Comparison of ENCODE assay signal across 8 cellular contexts in genomic region chr1:120535052-120535451, GRCh38.
DNase-seq lines count a peak whose midpoint lies in the region; ATAC-seq and TF ChIP-seq lines count a peak whose summit lies in the region.
"Not testable (repeated sequence)": the region's sequence is repeated elsewhere in the genome, so short reads cannot be mapped to it uniquely, and the experiment has no call there.

No MANE protein-coding gene starts in this region.

- dilution Hi-C loops in IMR-90 (cut with HindIII; ENCODE audit: low sequenced_read_pairs, unreplicated experiment), result not testable (repeated sequence)

- not testable (repeated sequence) for H3K27me3 ChIP-seq in GM06990 (replicated peaks; ENCODE audit: control insufficient read depth, insufficient read depth, low read length); IMR-90 (ENCODE audit: control insufficient read depth, insufficient read depth, low read length)

- H3K4me1 Mint-ChIP-seq in activated B cell treated with CpG ODN at 0.5 μM for 24 hours, result peaks cover 18% of the 10 kb centered on the region

- peak overlapping the region; percentile 62; the same call in 1 of the 2 replicates for H3K4me2 ChIP-seq in IMR-90 (ENCODE audit: low read depth, low read length)

- H2AK9ac ChIP-seq in IMR-90 (replicated peaks; ENCODE audit: low read depth, low read length, poor library complexity), result not testable (repeated sequence)

- H3K27ac ChIP-seq in IMR-90 (ENCODE audit: insufficient read depth, low read length), result not testable (repeated sequence)

- ATAC-seq in GM19463 (IDR thresholded peaks at IDR 0.05; ENCODE audit: unreplicated experiment), result peak; percentile 79
- peak; percentile 76 for ATAC-seq in HG02938 (IDR thresholded peaks at IDR 0.05; ENCODE audit: unreplicated experiment)
- ATAC-seq in IMR-90 (ENCODE audit: low read depth), result peak; percentile 84
- peak; percentile 66 for ATAC-seq in activated B cell treated with CpG ODN at 0.5 μM for 24 hours (ENCODE audit: low read depth)

- no CpG with 5 or more reads among the region's 1 CpG for WGBS in IMR-90 (ENCODE audit: extremely low coverage in 2 of 2, insufficient read length in 1 of 2), 2 experiments

- not testable (repeated sequence) for H3K36me3 Mint-ChIP-seq in activated B cell treated with CpG ODN at 0.5 μM for 24 hours (ENCODE audit: low read depth)

- not testable (repeated sequence) for TF ChIP-seq RAD21 in IMR-90 (IDR thresholded peaks at IDR 0.05; ENCODE audit: low read length)

- intact Hi-C loops in IMR-90 (cut with micrococcal nuclease); activated B cell treated with CpG ODN at 0.5 μM for 24 hours (cut with micrococcal nuclease): not testable (repeated sequence)

- not testable (repeated sequence) for TF ChIP-seq CTCF in GM06990 (IDR thresholded peaks at IDR 0.05; ENCODE audit: insufficient read depth, low read length, poor library complexity, severe bottlenecking); IMR-90 (conservative IDR thresholded peaks at IDR 0.05; ENCODE audit: low read depth, low read length); activated B cell treated with CpG ODN at 0.5 μM for 24 hours (IDR thresholded peaks at IDR 0.05); astrocyte of the spinal cord (IDR thresholded peaks at IDR 0.05; ENCODE audit: low read depth, low read length)

- H4K5ac ChIP-seq in IMR-90 (ENCODE audit: low read depth, low read length), result not testable (repeated sequence)

- not testable (repeated sequence) for H3K9me3 Mint-ChIP-seq in activated B cell treated with CpG ODN at 0.5 μM for 24 hours

- H3K14ac ChIP-seq in IMR-90 (replicated peaks; ENCODE audit: low read depth, low read length), result not testable (repeated sequence)

- H2AK5ac ChIP-seq in IMR-90 (ENCODE audit: low read depth, low read length), result not testable (repeated sequence)

- in situ Hi-C loops in IMR-90 (cut with MboI; ENCODE audit: low sequenced_read_pairs); astrocyte of the spinal cord (cut with HindIII; ENCODE audit: low sequenced_read_pairs): not testable (repeated sequence)

- H3K4me3 ChIP-seq in GM06990 (replicated peaks; ENCODE audit: low read depth, low read length); IMR-90 (ENCODE audit: insufficient read depth, low read depth, low read length); astrocyte of the spinal cord (ENCODE audit: low read depth, low read length): not testable (repeated sequence)

- not testable (repeated sequence) for H3K27me3 Mint-ChIP-seq in activated B cell treated with CpG ODN at 0.5 μM for 24 hours

- H4K20me1 ChIP-seq in IMR-90 (ENCODE audit: insufficient read depth, low read length), result not testable (repeated sequence)

- not testable (repeated sequence) for H3K23ac ChIP-seq in IMR-90 (ENCODE audit: low read depth, low read length)

- H4K8ac ChIP-seq in IMR-90 (ENCODE audit: low read depth in 2 of 2, low read length in 2 of 2), result peak overlapping the region in 1 of 2 experiments; percentile 68; a peak in 2 of 4 replicates

- not testable (repeated sequence) for H3K9me1 ChIP-seq in IMR-90 (ENCODE audit: insufficient read depth, low read length)

- H3K9ac ChIP-seq in IMR-90 (ENCODE audit: low read depth, low read length), result not testable (repeated sequence)

- H3K4ac ChIP-seq in IMR-90 (ENCODE audit: low read depth, low read length), result peak overlapping the region; percentile 65; the same call in 1 of the 2 replicates

- H2AFZ ChIP-seq in IMR-90 (replicated peaks; ENCODE audit: low read length, poor library complexity), result not testable (repeated sequence)

- H3K9me3 ChIP-seq in IMR-90 (ENCODE audit: control insufficient read depth, insufficient read depth, low read length), result not testable (repeated sequence)

- DNase-seq in GM06990 (ENCODE audit: extremely low read depth, insufficient read length), result peak; percentile 11
- peak; percentile 85 for DNase-seq in IMR-90
- DNase-seq in activated B cell treated with CpG ODN at 0.5 μM for 24 hours, result not testable (repeated sequence)
- peak; percentile 69 for DNase-seq in astrocyte of the spinal cord (ENCODE audit: low read depth, low spot score)
- DNase-seq in iris pigment epithelial cell (ENCODE audit: low read depth), result peak; percentile 72
- peak; percentile 17 for DNase-seq in stromal cell of bone marrow (ENCODE audit: low read depth)

- H3K4me1 ChIP-seq in IMR-90 (ENCODE audit: control insufficient read depth, insufficient read depth, low read length), result not testable (repeated sequence)

- BruUV-seq in IMR-90 (replicated peaks; lab: Mats Ljungman, UMichigan), result not testable (repeated sequence)

- H4K91ac ChIP-seq in IMR-90 (ENCODE audit: insufficient read depth, low read depth, low read length), result not testable (repeated sequence)

- CTCF ChIA-PET in IMR-90 (lab: Yijun Ruan, JAX); activated B cell treated with CpG ODN at 0.5 μM for 24 hours (lab: Charles Lee): not testable (repeated sequence)

- 0 out of 2 replicates have a peak overlapping the region, but pooled peaks have one; percentile 61 for H2BK20ac ChIP-seq in IMR-90 (ENCODE audit: low read depth, low read length)

- POLR2A ChIA-PET in IMR-90 (lab: Charles Lee; ENCODE audit: unreplicated experiment); activated B cell treated with CpG ODN at 0.5 μM for 24 hours (lab: Charles Lee): not testable (repeated sequence)

- H2BK5ac ChIP-seq in IMR-90 (ENCODE audit: low read depth, low read length, poor library complexity, severe bottlenecking), result peak overlapping the region; percentile 85

- peak overlapping the region; percentile 84; the same call in 1 of the 2 replicates for H3K18ac ChIP-seq in IMR-90 (ENCODE audit: low read depth, low read length)

- peak overlapping the region; percentile 67 for H3K4me3 Mint-ChIP-seq in activated B cell treated with CpG ODN at 0.5 μM for 24 hours

- H3K27ac Mint-ChIP-seq in activated B cell treated with CpG ODN at 0.5 μM for 24 hours, result peak overlapping the region; percentile 96

- H3K56ac ChIP-seq in IMR-90 (ENCODE audit: extremely low read depth, insufficient read depth, low read length), result not testable (repeated sequence)

- TF ChIP-seq POLR2A in IMR-90 (IDR thresholded peaks at IDR 0.05; ENCODE audit: low read depth, low read length), result not testable (repeated sequence)

- not testable (repeated sequence) for H2BK15ac ChIP-seq in IMR-90 (ENCODE audit: low read depth, low read length)

- H3K79me1 ChIP-seq in IMR-90 (ENCODE audit: low read depth in 1 of 2, low read length in 2 of 2), result not testable (repeated sequence)

- not testable (repeated sequence) for H3K36me3 ChIP-seq in GM06990 (ENCODE audit: control insufficient read depth, insufficient read depth, low read length); IMR-90 (ENCODE audit: control insufficient read depth, insufficient read depth, low read length)

- H2BK120ac ChIP-seq in IMR-90 (ENCODE audit: low read depth, low read length), result peak overlapping the region; percentile 79; the same call in 1 of the 2 replicates
